ENCODE assay signal across 8 cellular contexts in genomic region chr4:102625232-102625930, GRCh38.
A peak's percentile ranks its signal among the peaks of the same experiment; 100 is the strongest.
DNase-seq lines count a peak whose midpoint lies in the region; ATAC-seq and TF ChIP-seq lines count a peak whose summit lies in the region.

No MANE protein-coding gene starts in this region.

- peaks cover 3% of the 10 kb centered on the region for H3K4me1 ChIP-seq in IMR-90 (ENCODE audit: control insufficient read depth, insufficient read depth, low read length)
- peaks cover 15% of the 10 kb centered on the region for H3K4me1 ChIP-seq in effector memory CD4-positive, alpha-beta T cell (ENCODE audit: control insufficient read depth, insufficient read depth, low read length, poor library complexity, severe bottlenecking)

- no peak overlapping the region for H3K4me3 ChIP-seq in IMR-90 (ENCODE audit: insufficient read depth, low read depth, low read length)
- peak overlapping the region; percentile 22 for H3K4me3 ChIP-seq in effector memory CD4-positive, alpha-beta T cell (ENCODE audit: insufficient read depth, low read depth, low read length, poor library complexity, severe bottlenecking)

- no peak overlapping the region for H2BK120ac ChIP-seq in IMR-90 (ENCODE audit: low read depth, low read length)

- TF ChIP-seq CTCF in GM12873 (IDR thresholded peaks at IDR 0.05; ENCODE audit: insufficient read depth, low read depth, low read length, missing control alignments) (peak; percentile 65), IMR-90 (conservative IDR thresholded peaks at IDR 0.05; ENCODE audit: low read depth, low read length) (peak; percentile 47)

- peak overlapping the region; percentile 4 to 97 (median 67) for H3K4me3 Mint-ChIP-seq in naive thymus-derived CD8-positive, alpha-beta T cell

- H3K9me1 ChIP-seq in IMR-90 (ENCODE audit: insufficient read depth, low read length), result 0 out of 2 replicates have a peak, but pooled peaks cover 2% of the 10 kb centered on the region

- H4K8ac ChIP-seq in IMR-90 (ENCODE audit: low read depth in 2 of 2, low read length in 2 of 2), result no peak overlapping the region

- H3K36me3 Mint-ChIP-seq in naive thymus-derived CD8-positive, alpha-beta T cell, result no peaks in the 10 kb centered on the region

- H3K14ac ChIP-seq in IMR-90 (replicated peaks; ENCODE audit: low read depth, low read length), result no peak overlapping the region

- H3K27ac ChIP-seq in IMR-90 (ENCODE audit: insufficient read depth, low read length), result no peak overlapping the region
- H3K27ac ChIP-seq in effector memory CD4-positive, alpha-beta T cell (ENCODE audit: insufficient read depth, low read length, poor library complexity, severe bottlenecking), result no peak overlapping the region

- ATAC-seq in GM21717 (IDR thresholded peaks at IDR 0.05; ENCODE audit: unreplicated experiment) (peak; percentile 89), IMR-90 (ENCODE audit: low read depth) (peak; percentile 59)
- peak; percentile 80 to 92 for ATAC-seq in naive thymus-derived CD8-positive, alpha-beta T cell

- intact Hi-C loops in IMR-90 (cut with micrococcal nuclease), result loop anchor here (10.0 kb wide), 1 partner anchor 281 kb away; the partner anchor contains the start of gene SLC39A8

- H4K20me1 ChIP-seq in IMR-90 (ENCODE audit: insufficient read depth, low read length), result no peaks in the 10 kb centered on the region; the same call in 1 of the 2 replicates

- no peak overlapping the region for H3K9ac ChIP-seq in IMR-90 (ENCODE audit: low read depth, low read length)

- CTCF ChIA-PET in IMR-90 (lab: Yijun Ruan, JAX), result no interaction called here

- 90% methylated on average over 1 to 2 of the region's 3 CpGs for WGBS in IMR-90 (ENCODE audit: extremely low coverage in 2 of 2, insufficient read length in 1 of 2), 2 experiments

- POLR2A ChIA-PET in IMR-90 (lab: Charles Lee; ENCODE audit: unreplicated experiment), result no interaction called here
- POLR2A ChIA-PET in naive thymus-derived CD8-positive, alpha-beta T cell (lab: Charles Lee), result interaction anchor here (1.4 kb wide), 2 partner anchors 12 to 120 kb away, joined by 3 to 4 read pairs; no protein-coding TSS in a partner anchor

- DNase-seq in IMR-90 (peak; percentile 54), COR-L47 (lab: John Stamatoyannopoulos, UW) (no peak), NCI-H2227 (lab: John Stamatoyannopoulos, UW; ENCODE audit: unreplicated experiment) (no peak)
- peak; percentile 30 for DNase-seq in activated CD4-positive, CD25-positive, alpha-beta regulatory T cell treated with anti-CD3 and anti-CD28 coated beads, Interleukin-2, amount 50 U/mL, for 16 hours (ENCODE audit: low read depth, low spot score)
- peak; percentile 43 to 54 (median 44) for DNase-seq in effector memory CD4-positive, alpha-beta T cell
- peak; percentile 30 to 86 (median 65) for DNase-seq in naive thymus-derived CD8-positive, alpha-beta T cell

- no TSS peak for BruUV-seq in IMR-90 (replicated peaks; lab: Mats Ljungman, UMichigan)

- no peaks in the 10 kb centered on the region for H3K27me3 ChIP-seq in IMR-90 (ENCODE audit: control insufficient read depth, insufficient read depth, low read length)
- no peaks in the 10 kb centered on the region for H3K27me3 ChIP-seq in effector memory CD4-positive, alpha-beta T cell (replicated peaks; ENCODE audit: control insufficient read depth, insufficient read depth, low read length, poor library complexity, severe bottlenecking)

- H3K4ac ChIP-seq in IMR-90 (ENCODE audit: low read depth, low read length), result no peak overlapping the region

- H2BK5ac ChIP-seq in IMR-90 (ENCODE audit: low read depth, low read length, poor library complexity, severe bottlenecking), result no peak overlapping the region

- peak overlapping the region; percentile 52 for H2AFZ ChIP-seq in IMR-90 (replicated peaks; ENCODE audit: low read length, poor library complexity)

- H2BK15ac ChIP-seq in IMR-90 (ENCODE audit: low read depth, low read length), result no peak overlapping the region

- H3K9me3 ChIP-seq in IMR-90 (ENCODE audit: control insufficient read depth, insufficient read depth, low read length), result no peaks in the 10 kb centered on the region
- no peaks in the 10 kb centered on the region for H3K9me3 ChIP-seq in effector memory CD4-positive, alpha-beta T cell (ENCODE audit: control insufficient read depth, low read length)

- no peak for TF ChIP-seq POLR2A in IMR-90 (IDR thresholded peaks at IDR 0.05; ENCODE audit: low read depth, low read length)

- H3K4me1 Mint-ChIP-seq in naive thymus-derived CD8-positive, alpha-beta T cell, result peaks cover 26 to 69% (median 67%) of the 10 kb centered on the region in 4 donors

- H4K5ac ChIP-seq in IMR-90 (ENCODE audit: low read depth, low read length), result no peak overlapping the region

- peaks cover 3% of the 10 kb centered on the region; the same call in 1 of the 2 replicates for H3K36me3 ChIP-seq in IMR-90 (ENCODE audit: control insufficient read depth, insufficient read depth, low read length)
- H3K36me3 ChIP-seq in effector memory CD4-positive, alpha-beta T cell (ENCODE audit: control insufficient read depth, insufficient read depth, low read length), result no peaks in the 10 kb centered on the region

- no peak overlapping the region for H2BK20ac ChIP-seq in IMR-90 (ENCODE audit: low read depth, low read length)

- H4K91ac ChIP-seq in IMR-90 (ENCODE audit: insufficient read depth, low read depth, low read length), result peak overlapping the region; percentile 9; the same call in 1 of the 2 replicates

- H3K79me1 ChIP-seq in IMR-90 (ENCODE audit: low read depth in 1 of 2, low read length in 2 of 2), result no peaks in the 10 kb centered on the region

- H3K4me2 ChIP-seq in IMR-90 (ENCODE audit: low read depth, low read length), result no peak overlapping the region

- no peaks in the 10 kb centered on the region for H3K9me3 Mint-ChIP-seq in naive thymus-derived CD8-positive, alpha-beta T cell

- peak; percentile 62 for TF ChIP-seq RAD21 in IMR-90 (IDR thresholded peaks at IDR 0.05; ENCODE audit: low read length)

- dilution Hi-C loops in IMR-90 (cut with HindIII; ENCODE audit: low sequenced_read_pairs, unreplicated experiment), result no loop called here

- H3K27me3 Mint-ChIP-seq in naive thymus-derived CD8-positive, alpha-beta T cell, result no peaks in the 10 kb centered on the region

- H3K23ac ChIP-seq in IMR-90 (ENCODE audit: low read depth, low read length), result no peak overlapping the region

- no peak overlapping the region for H3K18ac ChIP-seq in IMR-90 (ENCODE audit: low read depth, low read length)

- in situ Hi-C loops in IMR-90 (cut with MboI; ENCODE audit: low sequenced_read_pairs), result no loop called here

- no peak overlapping the region for H3K56ac ChIP-seq in IMR-90 (ENCODE audit: extremely low read depth, insufficient read depth, low read length)

- peak overlapping the region; percentile 58 to 97 (median 85) for H3K27ac Mint-ChIP-seq in naive thymus-derived CD8-positive, alpha-beta T cell

- no peak overlapping the region for H2AK5ac ChIP-seq in IMR-90 (ENCODE audit: low read depth, low read length)

- no peak overlapping the region for H2AK9ac ChIP-seq in IMR-90 (replicated peaks; ENCODE audit: low read depth, low read length, poor library complexity)

TF ChIP-seq in IMR-90, 13 proteins besides CTCF, POLR2A, EP300 and RAD21:
- TF ChIP-seq ELK1 (IDR thresholded peaks at IDR 0.05; ENCODE audit: borderline replicate concordance, low read depth, low read length) (no peak), SMC3 (IDR thresholded peaks at IDR 0.05; ENCODE audit: low read depth, low read length) (peak; percentile 15; the same call in 1 of the 2 replicates), CEBPB (IDR thresholded peaks at IDR 0.05; ENCODE audit: low read depth, low read length) (0 out of 2 replicates have a peak, but pooled peaks have one; percentile 20)

Comparison
In these comparisons a context has a peak if more than half of its experiments do, and no peak if none do; other contexts are left out.
1. DNase-seq: peak in IMR-90 (single experiment), activated CD4-positive, CD25-positive, alpha-beta regulatory T cell treated with anti-CD3 and anti-CD28 coated beads, Interleukin-2, amount 50 U/mL, for 16 hours (single experiment), effector memory CD4-positive, alpha-beta T cell (3 of 3) and naive thymus-derived CD8-positive, alpha-beta T cell (10 of 10); none in COR-L47 (single experiment) and NCI-H2227 (single experiment).
2. Peak in every context shown above with its lines, with median percentiles within 50 percentile points of each other: ATAC-seq.